8 cellular contexts compared by ENCODE assay signal in genomic region chr7:113710310-113711106, GRCh38.
DNase-seq lines count a peak whose midpoint lies in the region; ATAC-seq lines count a peak whose summit lies in the region.

No MANE protein-coding gene starts in this region.

- peak; percentile 65 for DNase-seq in SIG-M5 treated with dmso at 0.1 percent for 504 hours (lab: John Stamatoyannopoulos, UW; ENCODE audit: unreplicated experiment)
- DNase-seq in SIG-M5 (lab: John Stamatoyannopoulos, UW) = no peak
- DNase-seq in HT1080 (ENCODE audit: low read depth) = peak; percentile 67
- peak; percentile 73 for DNase-seq in NCI-H774 (lab: John Stamatoyannopoulos, UW)
- DNase-seq in glomerular endothelial cell (ENCODE audit: extremely low read depth, low read depth, low spot score) = peak; percentile 76
- peak; percentile 74 to 98 for DNase-seq in trophoblast cell

- H2BK120ac ChIP-seq in trophoblast cell (ENCODE audit: insufficient read depth, low read length, poor library complexity) = no peak overlapping the region

- no peak overlapping the region for H3K14ac ChIP-seq in trophoblast cell (ENCODE audit: low read length)

- no peaks in the 10 kb centered on the region for H3K36me3 ChIP-seq in trophoblast cell (ENCODE audit: control insufficient read depth in 1 of 2, insufficient read depth in 2 of 2, low read length in 2 of 2)

- no peak overlapping the region for H4K8ac ChIP-seq in trophoblast cell (ENCODE audit: low read depth, low read length)

- no peak overlapping the region for H3K23ac ChIP-seq in trophoblast cell (ENCODE audit: low read length)

- no peak overlapping the region for H3K4me2 ChIP-seq in trophoblast cell (ENCODE audit: low read length)

- peaks cover 3% of the 10 kb centered on the region for H3K27me3 Mint-ChIP-seq in activated T-helper 17 cell treated with anti-CD3 and anti-CD28 coated beads, Interleukin-2, amount 50 U/mL, for 72 hours

- no peak overlapping the region for H3K9ac ChIP-seq in trophoblast cell (ENCODE audit: low read length)

- no peaks in the 10 kb centered on the region for H3K4me1 Mint-ChIP-seq in activated T-helper 17 cell treated with anti-CD3 and anti-CD28 coated beads, Interleukin-2, amount 50 U/mL, for 72 hours

- no peak overlapping the region for H3K27ac ChIP-seq in trophoblast cell (ENCODE audit: low read depth, low read length)

- H3K36me3 Mint-ChIP-seq in activated T-helper 17 cell treated with anti-CD3 and anti-CD28 coated beads, Interleukin-2, amount 50 U/mL, for 72 hours (ENCODE audit: low read depth) = no peaks in the 10 kb centered on the region

- ATAC-seq in GM21717 (IDR thresholded peaks at IDR 0.05; ENCODE audit: unreplicated experiment) = peak; percentile 98
- peak; percentile 53 for ATAC-seq in activated T-helper 17 cell treated with anti-CD3 and anti-CD28 coated beads, Interleukin-2, amount 50 U/mL, for 72 hours (replicated peaks)

- H3K9me3 ChIP-seq in trophoblast cell (ENCODE audit: insufficient read depth, low read depth, low read length) = no peaks in the 10 kb centered on the region

- no peak overlapping the region for H3K4me3 Mint-ChIP-seq in activated T-helper 17 cell treated with anti-CD3 and anti-CD28 coated beads, Interleukin-2, amount 50 U/mL, for 72 hours

- no CpG with 5 or more reads among the region's 4 CpGs for WGBS in trophoblast cell (ENCODE audit: extremely low coverage, insufficient coverage, insufficient read length)

- H3K79me2 ChIP-seq in trophoblast cell (ENCODE audit: control insufficient read depth, insufficient read depth, low read length, poor library complexity) = no peaks in the 10 kb centered on the region

- H3K4me3 ChIP-seq in trophoblast cell (ENCODE audit: low read depth, low read length) = no peak overlapping the region

- H3K4ac ChIP-seq in trophoblast cell (ENCODE audit: low read depth, low read length) = no peak overlapping the region

- H3K9me3 Mint-ChIP-seq in activated T-helper 17 cell treated with anti-CD3 and anti-CD28 coated beads, Interleukin-2, amount 50 U/mL, for 72 hours = no peaks in the 10 kb centered on the region

- no peak overlapping the region for H2AFZ ChIP-seq in trophoblast cell (ENCODE audit: insufficient read depth, low read length, poor library complexity)

- H4K91ac ChIP-seq in trophoblast cell (ENCODE audit: low read depth, low read length) = no peak overlapping the region

- no peaks in the 10 kb centered on the region for H3K27me3 ChIP-seq in trophoblast cell (ENCODE audit: insufficient read depth, low read length)

- H3K27ac Mint-ChIP-seq in activated T-helper 17 cell treated with anti-CD3 and anti-CD28 coated beads, Interleukin-2, amount 50 U/mL, for 72 hours = no peak overlapping the region

- H2BK12ac ChIP-seq in trophoblast cell (ENCODE audit: low read length) = no peak overlapping the region

- no peak overlapping the region for H2AK5ac ChIP-seq in trophoblast cell (ENCODE audit: low read length)

- H3K18ac ChIP-seq in trophoblast cell (ENCODE audit: low read length) = no peak overlapping the region

- no peak overlapping the region for H2BK5ac ChIP-seq in trophoblast cell (ENCODE audit: low read depth, low read length, poor library complexity)

- H3K79me1 ChIP-seq in trophoblast cell (ENCODE audit: low read length) = no peaks in the 10 kb centered on the region

- no peaks in the 10 kb centered on the region for H3K4me1 ChIP-seq in trophoblast cell (ENCODE audit: control insufficient read depth in 1 of 2, insufficient read depth in 2 of 2, low read length in 2 of 2)

- H4K12ac ChIP-seq in trophoblast cell (ENCODE audit: low read depth, low read length) = no peak overlapping the region
